18 cellular contexts compared by ENCODE assay signal in genomic region chr12:50276912-50277671, GRCh38. TPM values are rescaled to one million over a fixed set of nuclear protein-coding genes. Genes with fewer than 3 reads are reported as not detected.
DNase-seq lines count a peak whose midpoint lies in the region; ATAC-seq and TF ChIP-seq lines count a peak whose summit lies in the region.
"Had no signal": no experiment of that assay in that cellular context is flagged by ENCODE, and none has a peak within 500 bp of the region (broad histone marks: within the 10 kb centered on the region; RNA-seq: fewer than 3 reads in every experiment).

No MANE protein-coding gene starts in this region.

- H3K9me3 Mint-ChIP-seq in GM23338: no peaks in the 10 kb centered on the region
- H3K9me3 Mint-ChIP-seq in progenitor cell of endocrine pancreas (ENCODE audit: low read depth): no peaks in the 10 kb centered on the region
- H3K9me3 Mint-ChIP-seq: neural crest cell had no signal

- no peaks in the 10 kb centered on the region for H3K4me1 Mint-ChIP-seq in GM23338
- H3K4me1 Mint-ChIP-seq in progenitor cell of endocrine pancreas (ENCODE audit: low read depth): peaks cover 32% of the 10 kb centered on the region

- BruUV-seq in PC-9 (replicated peaks; lab: Mats Ljungman, UMichigan): no TSS peak

- peak; percentile 17 for DNase-seq in GM23338 (ENCODE audit: low spot score)
- no peak for DNase-seq in PC-9
- no peak for DNase-seq in esophagus squamous epithelium (lab: John Stamatoyannopoulos, UW)
- no peak for DNase-seq in progenitor cell of endocrine pancreas (ENCODE audit: low spot score, unreplicated experiment)
- DNase-seq in NCI-H1436 (lab: John Stamatoyannopoulos, UW): no peak
- DNase-seq in anterior cingulate cortex (lab: John Stamatoyannopoulos, UW): no peak
- DNase-seq in tibial artery: no peak
- DNase-seq: amniotic stem cell; Calu3; GF-D8; mesenchymal stem cell; NCI-H2107; SHP77; stimulated activated CD4-positive, alpha-beta T cell treated with anti-CD3 and anti-CD28 coated beads, Interleukin-1b, Interleukin-23, amount 100 ng/mL, for 48 hours had no signal

- H3K36me3 ChIP-seq in GM23338 (ENCODE audit: insufficient read depth) (no peaks in the 10 kb centered on the region), PC-9 (ENCODE audit: low read depth) (peaks cover 17% of the 10 kb centered on the region; the same call in 1 of the 2 replicates), esophagus squamous epithelium (no peaks in the 10 kb centered on the region), tibial artery (peaks cover 0 to 6% (median 0%) of the 10 kb centered on the region in 3 donors)
- H3K36me3 ChIP-seq: right atrium auricular region had no signal

- H3K4me1 ChIP-seq in GM23338 (ENCODE audit: insufficient read depth): 0 out of 2 replicates have a peak, but pooled peaks cover 1% of the 10 kb centered on the region
- H3K4me1 ChIP-seq in PC-9 (replicated peaks; ENCODE audit: insufficient read depth): peaks cover 65% of the 10 kb centered on the region
- H3K4me1 ChIP-seq in esophagus squamous epithelium: peaks cover 0 to 69% (median 28%) of the 10 kb centered on the region in 3 donors
- H3K4me1 ChIP-seq in tibial artery: peaks cover 0 to 15% (median 7%) of the 10 kb centered on the region in 4 donors

- H3K27me3 ChIP-seq in GM23338 (ENCODE audit: insufficient read depth) (peaks cover 8% of the 10 kb centered on the region; the same call in 1 of the 2 replicates), PC-9 (ENCODE audit: insufficient read depth, low read depth) (no peaks in the 10 kb centered on the region), esophagus squamous epithelium (no peaks in the 10 kb centered on the region), tibial artery (no peaks in the 10 kb centered on the region)
- H3K27me3 ChIP-seq: right atrium auricular region had no signal

- H2AFZ ChIP-seq in GM23338: no peak overlapping the region
- no peak overlapping the region for H2AFZ ChIP-seq in PC-9

- no peak for TF ChIP-seq CTCF in GM23338 (conservative IDR thresholded peaks at IDR 0.05; ENCODE audit: low read depth in 2 of 2)
- no peak; the same call in 1 of the 2 replicates for TF ChIP-seq CTCF in PC-9 (conservative IDR thresholded peaks at IDR 0.05)
- no peak for TF ChIP-seq CTCF in esophagus squamous epithelium (IDR thresholded peaks at IDR 0.05)
- no peak for TF ChIP-seq CTCF in progenitor cell of endocrine pancreas (IDR thresholded peaks at IDR 0.05; ENCODE audit: unreplicated experiment)
- TF ChIP-seq CTCF in tibial artery (IDR thresholded peaks at IDR 0.05): no peak

- intact Hi-C loops in PC-9 (cut with micrococcal nuclease; ENCODE audit: unreplicated experiment): no loop called here
- intact Hi-C loops in esophagus squamous epithelium (cut with DNase I): no loop called here
- intact Hi-C loops in tibial artery (cut with DNase I; ENCODE audit: low total_unique reads): no loop called here

- no peak for ATAC-seq in GM23338
- ATAC-seq in GM19324 (IDR thresholded peaks at IDR 0.05; ENCODE audit: low FRiP score, unreplicated experiment): no peak
- ATAC-seq: activated CD4-positive, CD25-positive, alpha-beta regulatory T cell treated with anti-CD3 and anti-CD28 coated beads, Interleukin-2, amount 50 U/mL, for 24 hours had no signal

- 62 to 81% methylated on average over 3 of the region's 3 CpGs for WGBS in esophagus squamous epithelium, 2 donors

- H3K4me2 ChIP-seq in GM23338 (no peak overlapping the region), PC-9 (0 out of 2 replicates have a peak overlapping the region, but pooled peaks have one; percentile 6)

- H3F3A ChIP-seq in GM23338 (replicated peaks; ENCODE audit: low read depth) (no peaks in the 10 kb centered on the region), PC-9 (ENCODE audit: insufficient read depth, low read depth) (peaks cover 24% of the 10 kb centered on the region)

- H3K9me3 ChIP-seq in PC-9 (ENCODE audit: insufficient read depth, low read depth) (no peaks in the 10 kb centered on the region), esophagus squamous epithelium (no peaks in the 10 kb centered on the region), tibial artery (no peaks in the 10 kb centered on the region)
- H3K9me3 ChIP-seq: right atrium auricular region had no signal

- H3K36me3 Mint-ChIP-seq in GM23338 (ENCODE audit: low read depth) (no peaks in the 10 kb centered on the region), progenitor cell of endocrine pancreas (ENCODE audit: insufficient read depth) (peaks cover 3% of the 10 kb centered on the region)

- CTCF ChIA-PET in PC-9 (lab: Charles Lee): no interaction called here

- H3K4me3 ChIP-seq in GM23338 (no peak overlapping the region), PC-9 (no peak overlapping the region), esophagus squamous epithelium (no peak overlapping the region), tibial artery (no peak overlapping the region)
- H3K4me3 ChIP-seq: right atrium auricular region had no signal

- H3K4me3 Mint-ChIP-seq in GM23338: no peak overlapping the region
- H3K4me3 Mint-ChIP-seq in progenitor cell of endocrine pancreas (ENCODE audit: low read depth): no peak overlapping the region
- H3K4me3 Mint-ChIP-seq: neural crest cell had no signal

- H3K27me3 Mint-ChIP-seq in GM23338 (ENCODE audit: insufficient read depth, low read depth, poor library complexity) (peaks cover 3% of the 10 kb centered on the region), progenitor cell of endocrine pancreas (no peaks in the 10 kb centered on the region)

- H4K20me1 ChIP-seq in GM23338 (replicated peaks; ENCODE audit: insufficient read depth): no peaks in the 10 kb centered on the region
- H4K20me1 ChIP-seq in PC-9 (ENCODE audit: insufficient read depth): no peaks in the 10 kb centered on the region

- H3K27ac Mint-ChIP-seq in GM23338 (no peak overlapping the region), progenitor cell of endocrine pancreas (peak overlapping the region; percentile 60)

- H3K79me2 ChIP-seq in GM23338 (replicated peaks; ENCODE audit: insufficient read depth) (no peaks in the 10 kb centered on the region), PC-9 (ENCODE audit: low read depth) (peaks cover 81% of the 10 kb centered on the region)

- no peak for TF ChIP-seq POLR2A in esophagus squamous epithelium (IDR thresholded peaks at IDR 0.05)

- POLR2A ChIA-PET in PC-9 (lab: Charles Lee; ENCODE audit: unreplicated experiment): interaction anchor here (0.6 kb wide), 1 partner anchor 124 kb away, joined by 3 read pairs; no protein-coding TSS in a partner anchor

- H3K9me2 ChIP-seq in GM23338 (ENCODE audit: insufficient read depth): no peaks in the 10 kb centered on the region
- no peaks in the 10 kb centered on the region for H3K9me2 ChIP-seq in PC-9 (ENCODE audit: insufficient read depth)

- H3K27ac ChIP-seq in GM23338 (ENCODE audit: low read depth): no peak overlapping the region
- H3K27ac ChIP-seq in PC-9: no peak overlapping the region; the same call in 1 of the 2 replicates
- peak overlapping the region in 3 of 4 donors; percentile 21 to 61 (median 51) for H3K27ac ChIP-seq in esophagus squamous epithelium
- H3K27ac ChIP-seq in tibial artery: no peak overlapping the region

TF ChIP-seq in GM23338, 12 proteins besides CTCF, POLR2A, EP300 and RAD21:
- no peak for TF ChIP-seq CREB1 (CRISPR knock-in tag; IDR thresholded peaks at IDR 0.05; ENCODE audit: low read depth)
- no peak for TF ChIP-seq ZNF114 (CRISPR knock-in tag; IDR thresholded peaks at IDR 0.05)

RNA-seq across cellular contexts. Expression of gene LIMA1, which starts 6.2 kb away (rescaled TPM):
- 26.3 and 29.6 TPM in 2 replicates for total RNA-seq in GM23338 (2014; rRNA removed; shearing (Covaris generic))
- 24.7 and 27.7 TPM in 2 replicates for polyA plus RNA-seq in GM23338 (2016; fragmentation: Nextera tagmentation; extraction: Ambion mirVana)
- total RNA-seq in PC-9 (2021) (73.1 and 98.6 TPM in 2 replicates), esophagus squamous epithelium (10 to 100 TPM; 48.0 to 70.0 (median 62.7) TPM), progenitor cell of endocrine pancreas (39.9 and 40.9 TPM in 2 replicates)

Comparison
In these comparisons a context has a peak if more than half of its experiments do, and no peak if none do; other contexts are left out.
1. H3K27ac ChIP-seq: peak in esophagus squamous epithelium (3 of 4); none in GM23338 (single experiment), PC-9 (single experiment) and tibial artery (0 of 2).